8 cellular contexts compared by ENCODE assay signal in genomic region chr4:140238353-140239041, GRCh38.
DNase-seq lines count a peak whose midpoint lies in the region; ATAC-seq and TF ChIP-seq lines count a peak whose summit lies in the region.

No MANE protein-coding gene starts in this region.

- DNase-seq in GOT3 (lab: John Stamatoyannopoulos, UW) (peak; percentile 23), NCI-H510A treated with DMSO at 0.1 percent for 48 hours (lab: John Stamatoyannopoulos, UW) (peak; percentile 89), mammary epithelial cell (peak; percentile 46), suprapubic skin (ENCODE audit: low spot score in 2 of 2) (peak; percentile 91 to 92), 8988T (no peak)

- H4K20me1 ChIP-seq in mammary epithelial cell (ENCODE audit: insufficient read depth, low read length): no peaks in the 10 kb centered on the region

- H3K4me3 ChIP-seq in mammary epithelial cell (replicated peaks in 1 of 3; ENCODE audit: insufficient read depth in 1 of 3, low read depth in 2 of 3, low read length in 3 of 3): no peak overlapping the region
- H3K4me3 ChIP-seq in suprapubic skin: peak overlapping the region; percentile 19

- dilution Hi-C loops in mammary epithelial cell (cut with HindIII; ENCODE audit: low sequenced_read_pairs): loop anchor here (5.0 kb wide), 1 partner anchor 76 kb away; no protein-coding TSS in a partner anchor

- no peaks in the 10 kb centered on the region for H3K36me3 ChIP-seq in mammary epithelial cell (ENCODE audit: insufficient read depth, low read length)
- H3K36me3 ChIP-seq in suprapubic skin: no peaks in the 10 kb centered on the region

- peaks cover 14% of the 10 kb centered on the region for H3K4me1 ChIP-seq in mammary epithelial cell (ENCODE audit: insufficient read depth, low read length)
- peaks cover 40% of the 10 kb centered on the region for H3K4me1 ChIP-seq in suprapubic skin

- TF ChIP-seq EP300 in suprapubic skin (IDR thresholded peaks at IDR 0.05): no peak

- ATAC-seq in GM21723 (IDR thresholded peaks at IDR 0.05; ENCODE audit: unreplicated experiment): no peak
- no peak for ATAC-seq in HG03139 (IDR thresholded peaks at IDR 0.05; ENCODE audit: unreplicated experiment)

- H3K9me3 ChIP-seq in mammary epithelial cell (replicated peaks; ENCODE audit: insufficient read depth, low read length) (no peaks in the 10 kb centered on the region), suprapubic skin (no peaks in the 10 kb centered on the region)

- H3K27me3 ChIP-seq in mammary epithelial cell (ENCODE audit: insufficient read depth, low read length): no peaks in the 10 kb centered on the region
- no peaks in the 10 kb centered on the region for H3K27me3 ChIP-seq in layer of hippocampus (ENCODE audit: control insufficient read depth, insufficient read depth, low read length)
- no peaks in the 10 kb centered on the region for H3K27me3 ChIP-seq in suprapubic skin

- in situ Hi-C loops in mammary epithelial cell (cut with MboI; ENCODE audit: low sequenced_read_pairs in 2 of 2): loop anchor here in 1 of 2 donors (10.0 kb wide), 1 partner anchor 84 kb away; the partner anchor contains the start of gene MAML3

- TF ChIP-seq CTCF in mammary epithelial cell (conservative IDR thresholded peaks at IDR 0.05 in 1 of 2, IDR thresholded peaks at IDR 0.05 in 1 of 2; ENCODE audit: extremely low read depth in 1 of 2, insufficient read depth in 1 of 2, low read depth in 1 of 2, low read length in 2 of 2) (no peak), suprapubic skin (IDR thresholded peaks at IDR 0.05) (no peak)

- CTCF ChIA-PET in mammary epithelial cell (lab: Charles Lee; ENCODE audit: low non-redundant PET): no interaction called here

- TF ChIP-seq POLR2A in suprapubic skin (IDR thresholded peaks at IDR 0.05): no peak

- no peak overlapping the region for H3K9ac ChIP-seq in mammary epithelial cell (ENCODE audit: insufficient read depth, low read length)

- no peaks in the 10 kb centered on the region for H3K79me2 ChIP-seq in mammary epithelial cell (ENCODE audit: insufficient read depth, low read length)

- intact Hi-C loops in mammary epithelial cell (cut with micrococcal nuclease): no loop called here

- BruUV-seq in mammary epithelial cell (replicated peaks; lab: Mats Ljungman, UMichigan): no TSS peak

- WGBS in mammary epithelial cell (ENCODE audit: low coverage, missing lambda C conversion rate): 7% methylated on average over 7 of the region's 13 CpGs
- 33% methylated on average over 12 of the region's 13 CpGs for WGBS in suprapubic skin

- H3K27ac ChIP-seq in mammary epithelial cell (ENCODE audit: insufficient read depth, low read depth, low read length) (no peak overlapping the region), layer of hippocampus (ENCODE audit: low read depth, low read length) (peak overlapping the region; percentile 88), suprapubic skin (peak overlapping the region; percentile 84)

- H2AFZ ChIP-seq in mammary epithelial cell (ENCODE audit: low read depth, low read length): peak overlapping the region; percentile 55

- peak overlapping the region; percentile 37 for H3K4me2 ChIP-seq in mammary epithelial cell (ENCODE audit: insufficient read depth, low read depth, low read length)
